1 cellular context compared by ENCODE assay signal in the genomic region with DNA sequence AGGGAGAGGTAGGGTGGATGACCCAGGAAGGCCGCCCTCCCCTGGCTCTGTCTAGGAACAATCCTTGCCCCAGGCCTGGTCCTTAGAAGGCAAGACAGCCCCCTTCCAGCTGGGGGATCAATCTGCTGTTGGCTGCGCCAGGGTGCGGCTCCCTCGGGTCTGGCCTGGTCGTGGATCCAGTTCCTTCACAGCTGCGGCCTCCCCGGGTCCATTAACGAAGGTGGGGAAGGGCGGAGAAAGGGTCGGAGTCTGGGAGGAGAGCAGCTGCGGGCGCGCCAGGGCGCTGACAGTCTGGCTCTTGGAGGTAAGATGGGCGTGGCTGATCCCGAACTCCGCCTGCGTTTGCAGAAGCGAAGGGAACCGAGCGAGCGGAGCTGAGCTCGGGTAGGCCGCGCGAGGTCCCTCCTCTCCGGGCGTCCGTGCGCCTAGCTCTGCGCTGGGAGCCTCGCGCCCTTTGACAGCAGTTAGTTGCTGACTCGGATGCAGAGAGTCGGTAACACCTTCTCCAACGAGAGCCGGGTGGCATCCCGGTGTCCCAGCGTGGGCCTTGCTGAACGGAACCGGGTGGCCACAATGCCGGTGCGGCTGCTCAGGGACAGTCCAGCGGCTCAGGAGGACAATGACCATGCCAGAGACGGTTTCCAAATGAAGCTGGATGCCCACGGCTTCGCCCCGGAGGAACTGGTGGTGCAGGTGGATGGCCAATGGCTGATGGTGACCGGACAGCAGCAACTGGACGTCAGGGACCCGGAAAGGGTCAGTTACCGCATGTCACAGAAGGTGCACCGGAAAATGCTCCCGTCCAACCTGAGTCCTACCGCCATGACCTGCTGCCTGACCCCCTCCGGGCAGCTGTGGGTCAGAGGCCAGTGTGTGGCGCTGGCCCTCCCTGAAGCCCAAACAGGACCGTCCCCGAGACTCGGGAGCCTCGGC.
TF ChIP-seq lines count a peak whose summit lies in the region.

A gene with protein sequence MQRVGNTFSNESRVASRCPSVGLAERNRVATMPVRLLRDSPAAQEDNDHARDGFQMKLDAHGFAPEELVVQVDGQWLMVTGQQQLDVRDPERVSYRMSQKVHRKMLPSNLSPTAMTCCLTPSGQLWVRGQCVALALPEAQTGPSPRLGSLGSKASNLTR (plus strand): TSS at position 434 of the 933 bp plus-strand sequence. CDS start 47 bp downstream, at position 481.

TF ChIP-seq in HCT116, 20 proteins besides CTCF, POLR2A, EP300 and RAD21 (continued from another document):
- TF ChIP-seq SRF (IDR thresholded peaks at IDR 0.05; ENCODE audit: low read depth): no peak
TF ChIP-seq in HCT116: peak in this region for 0.
